Comparison of ENCODE assay signal across 1 cellular context in genomic region chr13:25249001-25249543, GRCh38.
TF ChIP-seq lines count a peak whose summit lies in the region.

No MANE protein-coding gene starts in this region.

TF ChIP-seq in SK-N-SH treated with all-trans-retinoic acid at 6 μM for 48 hours, 23 proteins besides CTCF, POLR2A, EP300 and RAD21 (continued from another document):
- TF ChIP-seq TCF4 (CRISPR knock-in tag; IDR thresholded peaks at IDR 0.05; ENCODE audit: borderline replicate concordance): no peak
- no peak for TF ChIP-seq BACH2 (CRISPR knock-in tag; IDR thresholded peaks at IDR 0.05; ENCODE audit: borderline replicate concordance)
- TF ChIP-seq ISL1 (CRISPR knock-in tag; IDR thresholded peaks at IDR 0.05): no peak
TF ChIP-seq in SK-N-SH treated with all-trans-retinoic acid at 6 μM for 48 hours: peak in this region for 0.
